ENCODE assay signal across 14 cellular contexts in genomic region chr22:38291201-38291777, GRCh38. TPM values are rescaled to one million over a fixed set of nuclear protein-coding genes. Genes with fewer than 3 reads are reported as not detected.
DNase-seq lines count a peak whose midpoint lies in the region; ATAC-seq and TF ChIP-seq lines count a peak whose summit lies in the region.
"Had no signal": no experiment of that assay in that cellular context is flagged by ENCODE, and none has a peak within 500 bp of the region (broad histone marks: within the 10 kb centered on the region; RNA-seq: fewer than 3 reads in every experiment).

No MANE protein-coding gene starts in this region.

- no peak for DNase-seq in activated naive CD4-positive, alpha-beta T cell treated with anti-CD3 and anti-CD28 coated beads, Interleukin-2, amount 50 U/mL, for 72 hours (ENCODE audit: low spot score in 2 of 2)
- no peak for DNase-seq in activated naive CD4-positive, alpha-beta T cell treated with anti-CD3 and anti-CD28 coated beads, Interleukin-2, amount 50 U/mL, for 16 hours
- peak; percentile 30 for DNase-seq in SK-N-DZ (ENCODE audit: low spot score)
- DNase-seq in hepatocyte (ENCODE audit: low spot score) = peak; percentile 71
- DNase-seq in tibial nerve (ENCODE audit: low spot score in 2 of 2) = no peak
- DNase-seq in Karpas-422 = no peak
- DNase-seq: activated CD4-positive, alpha-beta T cell treated with anti-CD3 and anti-CD28 coated beads for 36 hours; body of pancreas; esophagus squamous epithelium; NCI-H748 treated with DMSO at 0.1 percent for 48 hours; right lobe of liver had no signal

- ATAC-seq in activated naive CD4-positive, alpha-beta T cell treated with anti-CD3 and anti-CD28 coated beads, Interleukin-2, amount 50 U/mL, for 72 hours = no peak
- ATAC-seq in GM21825 (IDR thresholded peaks at IDR 0.05; ENCODE audit: unreplicated experiment) (no peak), HG02970 (IDR thresholded peaks at IDR 0.05; ENCODE audit: low FRiP score, unreplicated experiment) (no peak)
- ATAC-seq: activated CD4-positive, alpha-beta T cell treated with anti-CD3 and anti-CD28 coated beads for 36 hours; body of pancreas had no signal

- H4K20me1 ChIP-seq in hepatocyte (ENCODE audit: insufficient read depth, poor library complexity, severe bottlenecking) (peaks cover 2% of the 10 kb centered on the region), Karpas-422 (ENCODE audit: insufficient read depth, low read depth, low read length) (0 out of 2 replicates have a peak, but pooled peaks cover 6% of the 10 kb centered on the region)

- no peaks in the 10 kb centered on the region for H3K9me3 Mint-ChIP-seq in activated naive CD4-positive, alpha-beta T cell treated with anti-CD3 and anti-CD28 coated beads, Interleukin-2, amount 50 U/mL, for 72 hours
- H3K9me3 Mint-ChIP-seq: activated T-helper 1 cell treated with anti-CD3 and anti-CD28 coated beads, Interleukin-12 subunit alpha, Interleukin-12 subunit beta, Interleukin-2, Interleukin-4 antibody, amounts not matched to agents 30 ng/mL and 10 ng/mL and 1 ng/mL, durations not matched to agents 14 hours and 24 hours and 36 hours had no signal

- no peak overlapping the region for H2AFZ ChIP-seq in hepatocyte
- no peak overlapping the region for H2AFZ ChIP-seq in Karpas-422 (ENCODE audit: low read length)

- 76% methylated on average over 22 of the region's 22 CpGs for WGBS in hepatocyte (ENCODE audit: low lambda C conversion rate, missing lambda C conversion rate)
- 58 to 65% methylated on average over 18 to 22 of the region's 22 CpGs for WGBS in tibial nerve, 2 donors

- H3K27me3 ChIP-seq in hepatocyte (no peaks in the 10 kb centered on the region), tibial nerve (no peaks in the 10 kb centered on the region), Karpas-422 (ENCODE audit: low read length) (no peaks in the 10 kb centered on the region)
- H3K27me3 ChIP-seq: body of pancreas, esophagus squamous epithelium, right lobe of liver had no signal

- H3K9me3 ChIP-seq in hepatocyte (ENCODE audit: low read depth) = no peaks in the 10 kb centered on the region
- H3K9me3 ChIP-seq in tibial nerve = no peaks in the 10 kb centered on the region
- H3K9me3 ChIP-seq in Karpas-422 (ENCODE audit: low read length) = no peaks in the 10 kb centered on the region
- H3K9me3 ChIP-seq: body of pancreas, esophagus squamous epithelium, right lobe of liver had no signal

- H3K4me1 ChIP-seq in hepatocyte (ENCODE audit: insufficient read depth) (peaks cover 23% of the 10 kb centered on the region), tibial nerve (peaks cover 0 to 42% (median 2%) of the 10 kb centered on the region in 4 donors), Karpas-422 (ENCODE audit: low read length) (no peaks in the 10 kb centered on the region)
- H3K4me1 ChIP-seq: body of pancreas, right lobe of liver had no signal

- no peak overlapping the region for H3K4me3 ChIP-seq in hepatocyte
- no peak overlapping the region for H3K4me3 ChIP-seq in tibial nerve
- H3K4me3 ChIP-seq in Karpas-422 (ENCODE audit: low read length) = no peak overlapping the region
- H3K4me3 ChIP-seq: body of pancreas, esophagus squamous epithelium, right lobe of liver had no signal

- no peak for TF ChIP-seq CTCF in hepatocyte (IDR thresholded peaks at IDR 0.05; ENCODE audit: poor library complexity)
- no peak for TF ChIP-seq CTCF in tibial nerve (IDR thresholded peaks at IDR 0.05)

- H3K27ac Mint-ChIP-seq in activated naive CD4-positive, alpha-beta T cell treated with anti-CD3 and anti-CD28 coated beads, Interleukin-2, amount 50 U/mL, for 72 hours = peak overlapping the region; percentile 44 to 68
- H3K27ac Mint-ChIP-seq: activated CD4-positive, alpha-beta T cell treated with anti-CD3 and anti-CD28 coated beads for 36 hours; activated T-helper 1 cell treated with anti-CD3 and anti-CD28 coated beads, Interleukin-12 subunit alpha, Interleukin-12 subunit beta, Interleukin-2, Interleukin-4 antibody, amounts not matched to agents 30 ng/mL and 10 ng/mL and 1 ng/mL, durations not matched to agents 14 hours and 24 hours and 36 hours had no signal

- H3K27ac ChIP-seq in hepatocyte (peak overlapping the region; percentile 92), tibial nerve (peak overlapping the region in 3 of 4 donors; percentile 11 to 82 (median 73)), Karpas-422 (ENCODE audit: low read length) (no peak overlapping the region)
- H3K27ac ChIP-seq: body of pancreas, right lobe of liver had no signal

- no peaks in the 10 kb centered on the region for H3K36me3 Mint-ChIP-seq in activated naive CD4-positive, alpha-beta T cell treated with anti-CD3 and anti-CD28 coated beads, Interleukin-2, amount 50 U/mL, for 72 hours

- H3K9me2 ChIP-seq in hepatocyte (replicated peaks; ENCODE audit: insufficient read depth) (no peaks in the 10 kb centered on the region), Karpas-422 (replicated peaks; ENCODE audit: insufficient read depth, low read length) (no peaks in the 10 kb centered on the region)

- no peak overlapping the region for H3K9ac ChIP-seq in Karpas-422 (ENCODE audit: low read length)

- H3K36me3 ChIP-seq in hepatocyte (replicated peaks; ENCODE audit: insufficient read depth, low read depth) (no peaks in the 10 kb centered on the region), tibial nerve (peaks cover 6 to 84% (median 20%) of the 10 kb centered on the region in 3 donors), Karpas-422 (ENCODE audit: insufficient read depth, low read length) (peaks cover 4% of the 10 kb centered on the region)

- H3K4me2 ChIP-seq in hepatocyte (no peak overlapping the region), Karpas-422 (ENCODE audit: low read depth, low read length, poor library complexity, severe bottlenecking) (no peak overlapping the region)

- H3K79me2 ChIP-seq in hepatocyte = peaks cover 7% of the 10 kb centered on the region
- no peaks in the 10 kb centered on the region for H3K79me2 ChIP-seq in Karpas-422 (ENCODE audit: low read length)

- TF ChIP-seq POLR2A in tibial nerve (IDR thresholded peaks at IDR 0.05) = no peak

- peak in 1 of 2 donors; percentile 16 for TF ChIP-seq EP300 in tibial nerve (IDR thresholded peaks at IDR 0.05)

RNA-seq across cellular contexts. Expression of gene TMEM184B, which starts 18.5 kb away (rescaled TPM):
- 10 to 100 TPM; 21.4 to 22.0 TPM for total RNA-seq in activated naive CD4-positive, alpha-beta T cell treated with anti-CD3 and anti-CD28 coated beads, Interleukin-2, amount 50 U/mL, for 72 hours
- 19.0 and 26.8 TPM in 2 replicates for polyA plus RNA-seq in SK-N-DZ (2014; cell fraction: cytosol; rRNA removed)
- polyA plus RNA-seq in SK-N-DZ (2014; cell fraction: nucleus; rRNA removed) = 14.0 and 27.5 TPM in 2 replicates
- total RNA-seq in hepatocyte (32.1 and 58.2 TPM in 2 replicates), tibial nerve (100 to 1,000 TPM in 1 of 4 donors, 10 to 100 TPM in 3; 61.1 to 138 (median 72.0) TPM)
- 90.0 and 102 TPM in 2 replicates for polyA plus RNA-seq in hepatocyte
- 5.1 and 7.4 TPM in 2 replicates for total RNA-seq in Karpas-422 (2014; rRNA removed; shearing (Covaris generic); ENCODE audit: low replicate concordance)

RNA-seq across cellular contexts. Expression of gene CSNK1E, which starts 25.9 kb away (rescaled TPM):
- 100 to 1,000 TPM in 1 of 2 donors, 10 to 100 TPM in 1; 99.6 to 110 TPM for total RNA-seq in activated naive CD4-positive, alpha-beta T cell treated with anti-CD3 and anti-CD28 coated beads, Interleukin-2, amount 50 U/mL, for 72 hours
- polyA plus RNA-seq in SK-N-DZ (2014; cell fraction: cytosol; rRNA removed) = 194 and 221 TPM in 2 replicates
- 262 and 293 TPM in 2 replicates for polyA plus RNA-seq in SK-N-DZ (2014; cell fraction: nucleus; rRNA removed)
- total RNA-seq in hepatocyte (85.8 and 89.5 TPM in 2 replicates), tibial nerve (100 to 1,000 TPM; 122 to 235 (median 164) TPM)
- 123 and 152 TPM in 2 replicates for polyA plus RNA-seq in hepatocyte
- 193 and 213 TPM in 2 replicates for total RNA-seq in Karpas-422 (2014; rRNA removed; shearing (Covaris generic); ENCODE audit: low replicate concordance)

Comparison
In these comparisons a context has a peak if more than half of its experiments do, and no peak if none do; other contexts are left out.
1. DNase-seq: peak in SK-N-DZ (single experiment) and hepatocyte (single experiment); none in activated naive CD4-positive, alpha-beta T cell treated with anti-CD3 and anti-CD28 coated beads, Interleukin-2, amount 50 U/mL, for 72 hours (0 of 2), activated naive CD4-positive, alpha-beta T cell treated with anti-CD3 and anti-CD28 coated beads, Interleukin-2, amount 50 U/mL, for 16 hours (single experiment), tibial nerve (0 of 2) and Karpas-422 (single experiment).